10 cellular contexts compared by ENCODE assay signal in genomic region chr1:33338495-33339211, GRCh38. TPM values are rescaled to one million over a fixed set of nuclear protein-coding genes. Genes with fewer than 3 reads are reported as not detected.
DNase-seq lines count a peak whose midpoint lies in the region; ATAC-seq, FAIRE-seq and TF ChIP-seq lines count a peak whose summit lies in the region.
"Had no signal": no experiment of that assay in that cellular context is flagged by ENCODE, and none has a peak within 500 bp of the region (broad histone marks: within the 10 kb centered on the region; RNA-seq: fewer than 3 reads in every experiment).

No MANE protein-coding gene starts in this region.

- H3K27me3 ChIP-seq in bronchial epithelial cell (ENCODE audit: control insufficient read depth, insufficient read depth, low read length) = no peaks in the 10 kb centered on the region

- FAIRE-seq in bronchial epithelial cell (lab: Jason Lieb, UNC) = no peak

- no peak overlapping the region for H3K4me3 ChIP-seq in bronchial epithelial cell (ENCODE audit: low read depth, low read length)

- DNase-seq in M059J (ENCODE audit: low read depth) (peak; percentile 20), bronchial epithelial cell (ENCODE audit: low read depth) (peak; percentile 60), kidney tubule cell (ENCODE audit: low spot score) (peak; percentile 55), superior temporal gyrus (ENCODE audit: extremely low spot score) (peak; percentile 41)
- no peak for DNase-seq in activated CD4-positive, CD25-positive, alpha-beta regulatory T cell treated with anti-CD3 and anti-CD28 coated beads, Interleukin-2, amount 50 U/mL, for 72 hours
- no peak for DNase-seq in activated CD8-positive, alpha-beta memory T cell treated with anti-CD3 and anti-CD28 coated beads for 24 hours

- TF ChIP-seq CTCF in bronchial epithelial cell (IDR thresholded peaks at IDR 0.05; ENCODE audit: insufficient read depth, low read length, severe bottlenecking) = no peak

- no peak for ATAC-seq in GM21528 (IDR thresholded peaks at IDR 0.05; ENCODE audit: low FRiP score, unreplicated experiment)
- no peak for ATAC-seq in HG02642 (IDR thresholded peaks at IDR 0.05; ENCODE audit: poor library complexity, unreplicated experiment)

- peaks cover 12% of the 10 kb centered on the region for H3K36me3 ChIP-seq in bronchial epithelial cell (ENCODE audit: control insufficient read depth, insufficient read depth, low read length)

RNA-seq across cellular contexts. Expression of gene A3GALT2, which starts 17.8 kb away (rescaled TPM):
- total RNA-seq in M059J (2014; rRNA removed; shearing (Covaris generic)) = not detected in 2 replicates
- total RNA-seq in bronchial epithelial cell = not detected in 2 replicates
- total RNA-seq: HT1080, mononuclear cell had no signal

Comparison
In these comparisons a context has a peak if more than half of its experiments do, and no peak if none do; other contexts are left out.
1. DNase-seq: peak in M059J (single experiment), bronchial epithelial cell (single experiment), kidney tubule cell (single experiment) and superior temporal gyrus (single experiment); none in activated CD4-positive, CD25-positive, alpha-beta regulatory T cell treated with anti-CD3 and anti-CD28 coated beads, Interleukin-2, amount 50 U/mL, for 72 hours (single experiment) and activated CD8-positive, alpha-beta memory T cell treated with anti-CD3 and anti-CD28 coated beads for 24 hours (single experiment).